8 cellular contexts compared by ENCODE assay signal in the genomic region with DNA sequence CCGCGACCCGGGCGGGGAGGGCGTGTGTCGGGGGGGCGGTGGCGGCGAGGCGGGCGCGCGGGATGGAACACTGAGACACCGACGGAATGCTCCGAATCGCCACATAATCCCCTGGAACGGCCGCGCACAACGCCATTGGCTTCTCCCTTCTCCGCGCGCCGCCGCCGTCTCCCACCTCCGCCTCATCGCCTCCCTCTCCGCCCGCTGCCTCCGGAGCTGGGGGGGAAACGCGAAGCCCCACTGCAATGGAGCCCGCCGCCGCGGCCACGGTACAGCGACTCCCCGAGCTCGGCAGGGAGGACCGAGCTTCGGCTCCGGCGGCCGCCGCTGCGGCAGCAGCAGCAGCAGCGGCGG. TPM values are rescaled to one million over a fixed set of nuclear protein-coding genes. Genes with fewer than 3 reads are reported as not detected.
A peak's percentile ranks its signal among the peaks of the same experiment; 100 is the strongest.
DNase-seq lines count a peak whose midpoint lies in the region; ATAC-seq and TF ChIP-seq lines count a peak whose summit lies in the region.

Gene PHLPP1, plus strand, starts transcription at position 103 of the 354 bp plus-strand sequence. Its CDS starts 143 bp downstream, at position 246.

- in situ Hi-C loops in Caki2 (cut with HindIII; ENCODE audit: low pct_unique_long_range_greater_than_20kb, low sequenced_read_pairs): no loop called here

- H3K36me3 Mint-ChIP-seq in IgD-negative memory B cell: no peaks in the 10 kb centered on the region

- H3K4me3 Mint-ChIP-seq in IgD-negative memory B cell: peak within 1 kb of the TSS; percentile 95 to 99 (median 98)

- TF ChIP-seq CTCF in choroid plexus epithelial cell (conservative IDR thresholded peaks at IDR 0.05; ENCODE audit: low read depth, low read length): no peak

- H3K9me3 ChIP-seq in muscle layer of colon (ENCODE audit: low read length): no peaks in the 10 kb centered on the region

- peak within 1 kb of the TSS; percentile 91 to 98 (median 95) for H3K27ac Mint-ChIP-seq in IgD-negative memory B cell

- H3K4me1 Mint-ChIP-seq in IgD-negative memory B cell: peaks cover 13 to 32% (median 26%) of the 10 kb centered on the region in 3 donors

- peak within 1 kb of the TSS; percentile 75 for H3K9ac ChIP-seq in muscle layer of colon (ENCODE audit: low read length)

- no peaks in the 10 kb centered on the region for H3K27me3 ChIP-seq in muscle layer of colon (ENCODE audit: control insufficient read depth in 1 of 2, insufficient read depth in 2 of 2, low read length in 2 of 2)

- H3K27ac ChIP-seq in muscle layer of colon (ENCODE audit: low read depth, low read length): peak within 1 kb of the TSS; percentile 80

- H3K4me1 ChIP-seq in muscle layer of colon (ENCODE audit: insufficient read depth, low read length): peaks cover 22% of the 10 kb centered on the region

- H3K36me3 ChIP-seq in muscle layer of colon (ENCODE audit: insufficient read depth, low read length): no peaks in the 10 kb centered on the region

- H3K4me3 ChIP-seq in choroid plexus epithelial cell (ENCODE audit: low read depth, low read length) (peak within 1 kb of the TSS; percentile 83), muscle layer of colon (ENCODE audit: low read depth in 1 of 2, low read length in 2 of 2) (peak within 1 kb of the TSS; percentile 50 to 83)

- ATAC-seq in GM21390 (IDR thresholded peaks at IDR 0.05; ENCODE audit: unreplicated experiment): peak; percentile 10

- peaks cover 2% of the 10 kb centered on the region for H3K27me3 Mint-ChIP-seq in IgD-negative memory B cell

- no peaks in the 10 kb centered on the region for H3K9me3 Mint-ChIP-seq in IgD-negative memory B cell

- DNase-seq in Caki2 (ENCODE audit: low read depth): no peak
- DNase-seq in choroid plexus epithelial cell (ENCODE audit: low read depth): no peak
- DNase-seq in RKO (ENCODE audit: low spot score): no peak
- no peak for DNase-seq in medulla oblongata (ENCODE audit: extremely low spot score)
- no peak for DNase-seq in CD1c-positive myeloid dendritic cell (ENCODE audit: extremely low spot score)

RNA-seq across cellular contexts. Expression of gene PHLPP1, which starts in this region (rescaled TPM):
- 3.1 and 13.2 TPM in 2 replicates for total RNA-seq in Caki2 (2014; rRNA removed; shearing (Covaris generic); ENCODE audit: low replicate concordance)
- polyA plus RNA-seq in IgD-negative memory B cell: 0.83 TPM
